In genomic region chr3:71022552-71023335, GRCh38 we compare ENCODE assay signal across 9 cellular contexts.
DNase-seq lines count a peak whose midpoint lies in the region; ATAC-seq, FAIRE-seq and TF ChIP-seq lines count a peak whose summit lies in the region.
"Had no signal": no experiment of that assay in that cellular context is flagged by ENCODE, and none has a peak within 500 bp of the region (broad histone marks: within the 10 kb centered on the region; RNA-seq: fewer than 3 reads in every experiment).

No MANE protein-coding gene starts in this region.

- H3K9me3 ChIP-seq in HEK293 (ENCODE audit: control insufficient read depth, insufficient read depth, low read depth, low read length) = no peaks in the 10 kb centered on the region
- H3K9me3 ChIP-seq in GM12878 (replicated peaks; ENCODE audit: control insufficient read depth, insufficient read depth, low read length) = no peaks in the 10 kb centered on the region
- H3K9me3 ChIP-seq in colonic mucosa = no peaks in the 10 kb centered on the region

- H3K27me3 ChIP-seq in GM12878 (replicated peaks in 1 of 2; ENCODE audit: control insufficient read depth in 2 of 2, insufficient read depth in 2 of 2, low read length in 1 of 2) = peaks cover 0 to 1% of the 10 kb centered on the region in 2 experiments; a peak in 2 of 4 replicates
- H3K27me3 ChIP-seq in colonic mucosa = no peaks in the 10 kb centered on the region

- H3K4me3 ChIP-seq in HEK293 (ENCODE audit: low read depth, low read length) = no peak overlapping the region
- H3K4me3 ChIP-seq in GM12878 = no peak overlapping the region
- no peak overlapping the region for H3K4me3 ChIP-seq in colonic mucosa

- no peaks in the 10 kb centered on the region for H3K9me3 Mint-ChIP-seq in immature natural killer cell
- H3K9me3 Mint-ChIP-seq: T-helper 2 cell treated with Interferon-gamma antibody and Interleukin-4, amounts not matched to agents 5 μg/mL and 100 μg/mL, for 36 hours had no signal

- CTCF ChIA-PET in HEK293 (lab: Yijun Ruan, JAX) = interaction anchor here (0.6 to 1.2 kb wide), 3 partner anchors 40 to 537 kb away, joined by 3 read pairs; no protein-coding TSS in a partner anchor
- CTCF ChIA-PET in GM12878 (lab: Yijun Ruan, JAX) = interaction anchor here (1.3 to 1.6 kb wide), 4 partner anchors 10 to 472 kb away, joined by 3 to 4 read pairs (median 3); no protein-coding TSS in a partner anchor

- WGBS in GM12878 (ENCODE audit: insufficient coverage, insufficient replicate concordance, low lambda C conversion rate, missing lambda C conversion rate) = 51% methylated on average over 5 of the region's 5 CpGs

- H3K27ac ChIP-seq in HEK293 (ENCODE audit: extremely low read depth, low read depth, low read length) = no peak overlapping the region
- no peak overlapping the region for H3K27ac ChIP-seq in GM12878 (ENCODE audit: control insufficient read depth, insufficient read depth)
- H3K27ac ChIP-seq in colonic mucosa = no peak overlapping the region

- DNase-seq in AG20443 (ENCODE audit: low spot score) (peak; percentile 29), GM12878 (ENCODE audit: low read depth, low spot score) (no peak), left kidney (ENCODE audit: low read depth, low spot score) (peak; percentile 30), colonic mucosa (no peak), middle frontal gyrus (ENCODE audit: extremely low spot score, low spot score) (no peak), immature natural killer cell (no peak)

- ATAC-seq in GM12878 (no peak), GM21381 (IDR thresholded peaks at IDR 0.05; ENCODE audit: unreplicated experiment) (no peak)

- no peak overlapping the region for H3K4me2 ChIP-seq in GM12878 (ENCODE audit: control insufficient read depth, insufficient read depth)

- H3K9ac ChIP-seq in GM12878 (ENCODE audit: control insufficient read depth, insufficient read depth, low read length) (no peak overlapping the region), colonic mucosa (ENCODE audit: low read depth in 2 of 2, low read length in 2 of 2) (no peak overlapping the region)

- H3K36me3 Mint-ChIP-seq in immature natural killer cell = no peaks in the 10 kb centered on the region

- H3K79me2 ChIP-seq in GM12878 (ENCODE audit: control insufficient read depth, insufficient read depth, low read length) = no peaks in the 10 kb centered on the region

- POLR2A ChIA-PET in HEK293 (lab: Yijun Ruan, JAX) = no interaction called here
- POLR2A ChIA-PET in GM12878 (lab: Charles Lee) = interaction anchor here (0.5 kb wide), 1 partner anchor 420 kb away, joined by 3 read pairs; no protein-coding TSS in a partner anchor

- intact Hi-C loops in GM12878 (cut with micrococcal nuclease; ENCODE audit: unreplicated experiment) (no loop called here), colonic mucosa (cut with DNase I) (no loop called here)

- H3K27me3 Mint-ChIP-seq in immature natural killer cell (ENCODE audit: low read depth in 3 of 3) = peaks cover 0 to 3% (median 0%) of the 10 kb centered on the region in 3 donors

- no peak overlapping the region for H3K4me3 Mint-ChIP-seq in immature natural killer cell
- H3K4me3 Mint-ChIP-seq: T-helper 2 cell treated with Interferon-gamma antibody and Interleukin-4, amounts not matched to agents 5 μg/mL and 100 μg/mL, for 36 hours had no signal

- no TSS peak for BruUV-seq in GM12878 (replicated peaks; lab: Mats Ljungman, UMichigan)

- H3K27ac Mint-ChIP-seq in immature natural killer cell = peak overlapping the region in 1 of 6 donors; percentile 52
- H3K27ac Mint-ChIP-seq: T-helper 2 cell treated with Interferon-gamma antibody and Interleukin-4, amounts not matched to agents 5 μg/mL and 100 μg/mL, for 36 hours had no signal

- RAD21 ChIA-PET in GM12878 (lab: Charles Lee; ENCODE audit: unreplicated experiment) = no interaction called here

- in situ Hi-C loops in GM12878 (cut with MboI) = no loop called here

- H4K20me1 ChIP-seq in GM12878 (ENCODE audit: control insufficient read depth, insufficient read depth) = no peaks in the 10 kb centered on the region

- no peak for TF ChIP-seq RAD21 in GM12878 (IDR thresholded peaks at IDR 0.05; ENCODE audit: insufficient read depth, low read depth, low read length)

- no peaks in the 10 kb centered on the region for H3K4me1 ChIP-seq in HEK293 (ENCODE audit: control insufficient read depth, insufficient read depth, low read length)
- no peaks in the 10 kb centered on the region for H3K4me1 ChIP-seq in GM12878 (ENCODE audit: control insufficient read depth, insufficient read depth, low read length)
- peaks cover 6% of the 10 kb centered on the region for H3K4me1 ChIP-seq in colonic mucosa

- TF ChIP-seq POLR2A in GM12878 (IDR thresholded peaks at IDR 0.05; ENCODE audit: low read depth, low read length) = no peak

- SMC1A ChIA-PET in GM12878 (lab: Charles Lee; ENCODE audit: uncharacterized antibody, unreplicated experiment) = interaction anchor here (1.0 to 1.8 kb wide), 3 partner anchors 10 to 23 kb away, joined by 3 to 5 read pairs (median 5); no protein-coding TSS in a partner anchor

- H2AFZ ChIP-seq in GM12878 (ENCODE audit: control insufficient read depth, low read depth, low read length) = no peak overlapping the region

- H3K36me3 ChIP-seq in HEK293 (ENCODE audit: control insufficient read depth in 2 of 2, insufficient read depth in 1 of 2, low read length in 2 of 2) (no peaks in the 10 kb centered on the region), GM12878 (ENCODE audit: control insufficient read depth in 2 of 2, insufficient read depth in 2 of 2, low read length in 1 of 2) (no peaks in the 10 kb centered on the region), colonic mucosa (no peaks in the 10 kb centered on the region)

- TF ChIP-seq CTCF in HEK293 (tag by site-specific recombination; IDR thresholded peaks at IDR 0.05) (no peak), GM12878 (IDR thresholded peaks at IDR 0.05 in 2 of 3, conservative IDR thresholded peaks at IDR 0.05 in 1 of 3; ENCODE audit: control insufficient read depth in 2 of 3, extremely low read depth in 1 of 3, insufficient read depth in 1 of 3, low read depth in 3 of 3, low read length in 3 of 3) (no peak; a peak in 1 of 6 replicates), colonic mucosa (IDR thresholded peaks at IDR 0.05) (no peak)

- no peak for TF ChIP-seq EP300 in GM12878 (IDR thresholded peaks at IDR 0.05; ENCODE audit: borderline replicate concordance in 1 of 2, control insufficient read depth in 1 of 2, low read depth in 2 of 2, low read length in 2 of 2)

- peaks cover 52 to 79% of the 10 kb centered on the region in 2 donors for H3K4me1 Mint-ChIP-seq in immature natural killer cell

- FAIRE-seq in GM12878 (lab: Jason Lieb, UNC) = no peak

TF ChIP-seq in HEK293, 187 proteins besides CTCF, POLR2A, EP300 and RAD21:
- TF ChIP-seq ZNF654 (tag by site-specific recombination; IDR thresholded peaks at IDR 0.05; ENCODE audit: low read depth) (peak; percentile 14; the same call in 1 of the 2 replicates), MYNN (tag by site-specific recombination; IDR thresholded peaks at IDR 0.05; ENCODE audit: borderline replicate concordance) (no peak)

TF ChIP-seq in GM12878, 131 proteins besides CTCF, POLR2A, EP300 and RAD21:
- TF ChIP-seq SMC3 (IDR thresholded peaks at IDR 0.05; ENCODE audit: borderline replicate concordance, low read length) (peak; percentile 23; the same call in 1 of the 2 replicates), SP1 (IDR thresholded peaks at IDR 0.05; ENCODE audit: low read depth, low read length) (no peak)

Comparison
In these comparisons a context has a peak if more than half of its experiments do, and no peak if none do; other contexts are left out.
1. DNase-seq: peak in AG20443 (single experiment) and left kidney (single experiment); none in GM12878 (single experiment), colonic mucosa (single experiment), middle frontal gyrus (single experiment) and immature natural killer cell (0 of 3).